ENCODE assay signal across 18 cellular contexts in the genomic region with DNA sequence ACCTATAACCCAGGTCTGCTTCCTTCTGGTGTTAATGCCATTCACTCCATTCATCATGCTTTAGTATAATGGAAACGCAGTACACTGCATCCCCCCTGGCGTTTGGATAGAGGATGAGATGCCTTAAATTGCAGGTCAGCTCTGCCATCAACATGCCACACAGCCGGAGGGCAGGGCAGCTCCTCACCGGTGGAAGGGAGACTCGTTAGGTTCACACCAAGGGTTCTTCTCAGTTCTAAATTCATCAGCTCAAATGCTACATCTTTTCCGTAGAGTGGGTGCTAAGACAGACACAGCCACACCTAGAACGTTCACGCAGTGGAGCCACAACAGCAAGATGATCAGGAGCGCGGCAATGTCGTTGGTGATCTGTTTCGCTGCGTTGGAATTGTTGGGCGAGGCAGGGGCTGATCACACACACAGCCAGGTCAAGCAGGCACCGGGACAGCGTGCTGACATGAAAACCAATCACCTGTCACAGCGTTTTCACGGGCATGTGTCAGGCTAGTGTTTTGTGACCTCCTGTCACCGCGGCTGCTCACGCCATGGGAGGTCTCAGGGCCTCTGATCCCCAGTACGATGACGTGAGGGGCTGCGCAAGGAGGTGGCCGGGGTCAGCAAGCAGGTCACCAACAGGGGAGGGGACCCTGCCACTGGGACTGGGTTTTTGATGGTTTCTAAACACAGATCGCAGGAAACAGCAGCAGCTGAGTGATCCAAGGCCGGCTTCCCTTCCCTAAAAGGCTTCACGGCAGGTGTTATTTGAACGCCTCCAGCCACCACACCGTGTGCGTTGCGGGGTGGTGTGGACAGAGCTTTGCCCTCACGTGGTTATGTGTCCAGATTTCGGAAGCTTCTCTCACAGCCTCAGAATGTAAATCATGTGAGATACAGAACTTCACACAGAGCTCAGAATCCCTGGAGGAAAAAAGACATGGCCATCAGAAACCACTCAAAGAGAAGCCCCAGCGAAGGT.
DNase-seq lines count a peak whose midpoint lies in the region; ATAC-seq, FAIRE-seq and TF ChIP-seq lines count a peak whose summit lies in the region.
"Had no signal": no experiment of that assay in that cellular context is flagged by ENCODE, and none has a peak within 500 bp of the region (broad histone marks: within the 10 kb centered on the region; RNA-seq: fewer than 3 reads in every experiment).

No MANE protein-coding gene starts in this region.

- ATAC-seq in left cardiac atrium (peak in 1 of 2 donors; percentile 36), heart left ventricle (no peak), gastrocnemius medialis (peak; percentile 44 to 49), GM19324 (IDR thresholded peaks at IDR 0.05; ENCODE audit: low FRiP score, unreplicated experiment) (no peak), GM21825 (IDR thresholded peaks at IDR 0.05; ENCODE audit: unreplicated experiment) (no peak)

- peak overlapping the region; percentile 19 for H3K27ac Mint-ChIP-seq in neural crest cell (ENCODE audit: unreplicated experiment)
- H3K27ac Mint-ChIP-seq: CD4-positive, alpha-beta T cell; HFFc6 had no signal

- H3K27me3 ChIP-seq in heart left ventricle (no peaks in the 10 kb centered on the region), bronchial epithelial cell (ENCODE audit: control insufficient read depth, insufficient read depth, low read length) (no peaks in the 10 kb centered on the region), gastrocnemius medialis (no peaks in the 10 kb centered on the region)

- WGBS in heart left ventricle, 4 donors: 77 to 84% (median 78%) methylated on average over 28 to 35 of the region's 35 CpGs

- H3K4me3 Mint-ChIP-seq in neural crest cell: no peak overlapping the region
- H3K4me3 Mint-ChIP-seq: CD4-positive, alpha-beta T cell; HFFc6 had no signal

- H3K36me3 ChIP-seq in heart left ventricle: no peaks in the 10 kb centered on the region
- no peaks in the 10 kb centered on the region for H3K36me3 ChIP-seq in bronchial epithelial cell (ENCODE audit: control insufficient read depth, insufficient read depth, low read length)
- H3K36me3 ChIP-seq in gastrocnemius medialis: no peaks in the 10 kb centered on the region

- H3K4me1 ChIP-seq in heart left ventricle (peaks cover 0 to 25% (median 6%) of the 10 kb centered on the region in 12 donors), gastrocnemius medialis (peaks cover 0 to 6% of the 10 kb centered on the region in 2 donors)

- TF ChIP-seq POLR2A in heart left ventricle (IDR thresholded peaks at IDR 0.05) (no peak), gastrocnemius medialis (IDR thresholded peaks at IDR 0.05) (no peak)

- H3K9me3 ChIP-seq in heart left ventricle (no peaks in the 10 kb centered on the region), gastrocnemius medialis (no peaks in the 10 kb centered on the region)

- FAIRE-seq in bronchial epithelial cell (lab: Jason Lieb, UNC): peak; percentile 23
- FAIRE-seq: G401.6, GM12891, GM19239 had no signal

- H3K4me3 ChIP-seq in heart left ventricle (no peak overlapping the region), bronchial epithelial cell (ENCODE audit: low read depth, low read length) (no peak overlapping the region), gastrocnemius medialis (no peak overlapping the region)

- no peaks in the 10 kb centered on the region for H3K4me1 Mint-ChIP-seq in neural crest cell

- intact Hi-C loops in left cardiac atrium (cut with DNase I) (loop anchor here in 1 of 2 donors (10.0 kb wide), 1 partner anchor 224 kb away; no protein-coding TSS in a partner anchor), heart left ventricle (cut with DNase I) (loop anchor here in 3 of 10 donors (5.0 to 10.0 kb wide), 2 partner anchors 93 to 224 kb away; a partner anchor contains a TSS), gastrocnemius medialis (cut with DNase I; ENCODE audit: low total_unique reads) (no loop called here)

- H3K36me3 Mint-ChIP-seq in neural crest cell (ENCODE audit: low read depth): no peaks in the 10 kb centered on the region

- H3K27ac ChIP-seq in heart left ventricle (no peak overlapping the region), gastrocnemius medialis (no peak overlapping the region)

- no peaks in the 10 kb centered on the region for H3K9me3 Mint-ChIP-seq in neural crest cell
- H3K9me3 Mint-ChIP-seq: CD4-positive, alpha-beta T cell; HFFc6 had no signal

- TF ChIP-seq CTCF in heart left ventricle (IDR thresholded peaks at IDR 0.05) (no peak), bronchial epithelial cell (IDR thresholded peaks at IDR 0.05; ENCODE audit: insufficient read depth, low read length, severe bottlenecking) (no peak), neural crest cell (conservative IDR thresholded peaks at IDR 0.05) (no peak), gastrocnemius medialis (IDR thresholded peaks at IDR 0.05 in 4 of 5, conservative IDR thresholded peaks at IDR 0.05 in 1 of 5) (no peak)

- in situ Hi-C loops in gastrocnemius medialis (cut with MboI; ENCODE audit: low sequenced_read_pairs in 4 of 4): no loop called here

- DNase-seq in left cardiac atrium (peak; percentile 36), heart left ventricle (no peak), bronchial epithelial cell (ENCODE audit: low read depth) (no peak), neural crest cell (ENCODE audit: low read depth, low spot score) (no peak), gastrocnemius medialis (no peak), AML-193 (lab: John Stamatoyannopoulos, UW) (no peak)
- DNase-seq: 8988T; C1 segment of cervical spinal cord; CD4-positive, alpha-beta T cell; DMS79 treated with DMSO at 0.1 percent for 48 hours; EL; HCEC 1CT; HFFc6 had no signal

- H3K27me3 Mint-ChIP-seq in neural crest cell (ENCODE audit: low read depth): no peaks in the 10 kb centered on the region

Comparison
In these comparisons a context has a peak if more than half of its experiments do, and no peak if none do; other contexts are left out.
1. ATAC-seq: peak in gastrocnemius medialis (2 of 2); none in heart left ventricle (0 of 4), GM19324 (single experiment) and GM21825 (single experiment).